In the genomic region with DNA sequence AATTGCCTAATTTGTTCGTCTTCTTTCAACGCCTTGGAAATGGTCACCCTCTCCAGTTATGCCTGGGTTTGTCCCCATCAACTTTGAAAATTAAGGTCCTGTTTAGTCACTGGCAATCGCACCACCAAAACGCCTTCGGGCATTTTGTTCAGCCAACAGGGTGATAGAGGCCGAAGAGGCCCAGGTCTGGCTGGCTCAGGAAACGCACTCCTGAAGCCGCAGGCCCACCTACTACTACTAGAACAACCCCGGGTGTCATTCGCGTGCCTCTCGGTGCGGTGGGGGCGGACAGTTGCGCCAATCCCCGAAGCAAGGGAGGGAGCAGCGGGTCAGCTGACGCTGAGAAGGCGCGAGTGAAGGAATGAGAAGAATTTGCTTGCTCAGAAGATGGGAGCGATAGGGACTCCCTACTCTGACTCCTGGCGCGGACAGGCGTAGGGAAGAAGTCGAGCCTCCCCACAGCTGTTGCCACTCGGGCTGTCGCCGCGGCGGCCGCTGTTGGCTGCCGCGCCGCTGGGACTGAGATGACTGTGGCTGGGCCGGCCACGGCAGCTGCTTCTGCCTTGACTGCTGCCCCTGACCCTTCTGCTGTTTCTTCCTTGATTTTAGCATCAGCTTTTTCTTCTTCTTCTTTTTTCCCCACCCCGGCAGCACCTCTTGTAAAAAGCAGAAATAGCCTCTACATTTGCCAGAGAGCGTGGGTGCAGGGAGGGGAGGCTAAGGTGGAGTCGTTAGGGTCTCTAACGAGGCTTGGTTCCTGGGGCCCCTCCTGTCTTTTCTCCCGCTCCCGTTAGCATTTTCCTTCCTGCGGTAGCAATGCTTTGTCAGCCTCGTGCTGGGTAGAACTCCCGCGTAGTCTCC, we compare ENCODE assay signal across 1 cellular context.
TF ChIP-seq lines count a peak whose summit lies in the region.

No MANE protein-coding gene starts in this region.

TF ChIP-seq in A549, 52 proteins besides CTCF, POLR2A, EP300 and RAD21 (continued from another document):
- TF ChIP-seq TFCP2L1 (CRISPR knock-in tag; IDR thresholded peaks at IDR 0.05) = no peak
- TF ChIP-seq, protein P1, sequence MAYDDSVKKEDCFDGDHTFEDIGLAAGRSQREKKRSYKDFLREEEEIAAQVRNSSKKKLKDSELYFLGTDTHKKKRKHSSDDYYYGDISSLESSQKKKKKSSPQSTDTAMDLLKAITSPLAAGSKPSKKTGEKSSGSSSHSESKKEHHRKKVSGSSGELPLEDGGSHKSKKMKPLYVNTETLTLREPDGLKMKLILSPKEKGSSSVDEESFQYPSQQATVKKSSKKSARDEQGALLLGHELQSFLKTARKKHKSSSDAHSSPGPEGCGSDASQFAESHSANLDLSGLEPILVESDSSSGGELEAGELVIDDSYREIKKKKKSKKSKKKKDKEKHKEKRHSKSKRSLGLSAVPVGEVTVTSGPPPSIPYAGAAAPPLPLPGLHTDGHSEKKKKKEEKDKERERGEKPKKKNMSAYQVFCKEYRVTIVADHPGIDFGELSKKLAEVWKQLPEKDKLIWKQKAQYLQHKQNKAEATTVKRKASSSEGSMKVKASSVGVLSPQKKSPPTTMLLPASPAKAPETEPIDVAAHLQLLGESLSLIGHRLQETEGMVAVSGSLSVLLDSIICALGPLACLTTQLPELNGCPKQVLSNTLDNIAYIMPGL (CRISPR knock-in tag; IDR thresholded peaks at IDR 0.05; ENCODE audit: borderline replicate concordance) = no peak
- TF ChIP-seq HOXB13 (CRISPR knock-in tag; IDR thresholded peaks at IDR 0.05; ENCODE audit: low read depth) = peak; percentile 76; the same call in 1 of the 2 replicates
- TF ChIP-seq HOXB5 (CRISPR knock-in tag; IDR thresholded peaks at IDR 0.05) = peak; percentile 62
- TF ChIP-seq SMC3 (IDR thresholded peaks at IDR 0.05) = no peak
- no peak for TF ChIP-seq RARB (CRISPR knock-in tag; IDR thresholded peaks at IDR 0.05)
- no peak for TF ChIP-seq HOXA7 (CRISPR knock-in tag; IDR thresholded peaks at IDR 0.05)
- peak; percentile 84 for TF ChIP-seq USF2 (IDR thresholded peaks at IDR 0.05)
- no peak for TF ChIP-seq CHD4 (IDR thresholded peaks at IDR 0.05; ENCODE audit: borderline replicate concordance)
- peak in 1 of 2 experiments; percentile 46; a peak in 1 of 4 replicates for TF ChIP-seq CEBPB (IDR thresholded peaks at IDR 0.05)
- TF ChIP-seq RFX5 (IDR thresholded peaks at IDR 0.05) = no peak
- no peak for TF ChIP-seq ZFP36 (IDR thresholded peaks at IDR 0.05; ENCODE audit: borderline replicate concordance, partially characterized antibody)
- no peak for TF ChIP-seq NR3C1 (IDR thresholded peaks at IDR 0.05)
- TF ChIP-seq PBX3 (IDR thresholded peaks at IDR 0.05) = 0 out of 2 replicates have a peak, but pooled peaks have one; percentile 47
- no peak for TF ChIP-seq RCOR1 (IDR thresholded peaks at IDR 0.05; ENCODE audit: low read depth, low read length)
- no peak for TF ChIP-seq HDAC2 (IDR thresholded peaks at IDR 0.05)
- peak; percentile 73 for TF ChIP-seq ATOH8 (CRISPR knock-in tag; IDR thresholded peaks at IDR 0.05; ENCODE audit: low read depth)
- TF ChIP-seq GATA3 (IDR thresholded peaks at IDR 0.05; ENCODE audit: borderline replicate concordance) = peak; percentile 97
- TF ChIP-seq BHLHE40 (IDR thresholded peaks at IDR 0.05; ENCODE audit: low read depth, low read length) = no peak
- no peak for TF ChIP-seq ZC3H11A (IDR thresholded peaks at IDR 0.05)
- TF ChIP-seq MAZ (IDR thresholded peaks at IDR 0.05; ENCODE audit: borderline replicate concordance, low read depth, low read length) = no peak
- TF ChIP-seq REST (IDR thresholded peaks at IDR 0.05) = no peak
- TF ChIP-seq FOXS1 (CRISPR knock-in tag; IDR thresholded peaks at IDR 0.05) = no peak
- TF ChIP-seq ELK1 (IDR thresholded peaks at IDR 0.05; ENCODE audit: low read depth, low read length) = no peak
- TF ChIP-seq NFE2L2 (conservative IDR thresholded peaks at IDR 0.05; ENCODE audit: low read length) = no peak
- no peak for TF ChIP-seq KDM5A (IDR thresholded peaks at IDR 0.05)
- no peak for TF ChIP-seq MYC (IDR thresholded peaks at IDR 0.05; ENCODE audit: borderline replicate concordance, low read length)
- TF ChIP-seq PHF8 (IDR thresholded peaks at IDR 0.05; ENCODE audit: borderline replicate concordance, low read depth) = no peak
- TF ChIP-seq TP53 (CRISPR knock-in tag; IDR thresholded peaks at IDR 0.05) = no peak
- no peak for TF ChIP-seq ESRRA (IDR thresholded peaks at IDR 0.05; ENCODE audit: borderline replicate concordance, low read length)
- TF ChIP-seq EHF (CRISPR knock-in tag; IDR thresholded peaks at IDR 0.05) = no peak
- TF ChIP-seq CBX8 (IDR thresholded peaks at IDR 0.05) = no peak
- no peak for TF ChIP-seq SREBF2 (IDR thresholded peaks at IDR 0.05)
- TF ChIP-seq, protein P2, sequence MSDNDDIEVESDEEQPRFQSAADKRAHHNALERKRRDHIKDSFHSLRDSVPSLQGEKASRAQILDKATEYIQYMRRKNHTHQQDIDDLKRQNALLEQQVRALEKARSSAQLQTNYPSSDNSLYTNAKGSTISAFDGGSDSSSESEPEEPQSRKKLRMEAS (IDR thresholded peaks at IDR 0.05) = peak; percentile 88
- no peak for TF ChIP-seq CBX2 (IDR thresholded peaks at IDR 0.05; ENCODE audit: borderline replicate concordance, low read depth)
TF ChIP-seq in A549: peak in this region for 16.
